Comparison of ENCODE assay signal across 8 cellular contexts in the genomic region with DNA sequence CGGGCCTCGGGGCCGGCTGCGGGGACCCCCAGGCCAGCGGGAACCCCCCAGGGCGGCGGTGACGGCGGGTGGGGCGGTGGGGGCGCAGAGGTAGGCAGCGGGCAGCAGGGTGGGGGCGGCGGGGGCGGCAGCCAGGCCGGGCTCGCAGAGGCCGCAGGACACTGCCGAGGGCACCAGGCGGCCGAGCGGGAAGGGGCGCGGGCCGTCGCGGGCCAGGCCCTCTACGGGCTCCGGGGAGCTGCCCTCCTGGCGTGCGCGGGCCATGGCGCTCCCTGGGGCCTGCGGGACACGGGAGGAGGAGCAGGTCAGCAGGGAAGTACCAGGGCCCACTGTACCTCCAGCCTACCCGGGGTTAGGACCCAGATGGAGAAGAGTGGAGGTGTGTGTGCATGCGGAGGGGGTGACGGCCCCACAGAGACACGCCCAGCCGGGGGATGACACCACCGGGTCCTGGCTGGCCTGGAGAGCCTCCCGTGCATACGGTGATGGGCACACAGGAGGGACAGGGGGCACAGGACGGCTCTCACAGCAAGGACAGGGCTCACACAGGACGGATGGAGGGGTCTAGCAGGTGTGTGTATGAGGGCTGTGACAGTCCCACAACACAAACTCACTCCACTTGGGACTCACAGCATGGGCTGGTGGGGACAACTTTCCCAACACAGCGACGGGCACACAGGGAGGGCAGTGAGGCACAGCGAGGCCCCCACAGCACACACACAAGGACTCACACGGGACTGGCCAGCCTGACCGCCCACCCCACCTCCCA. TPM values are rescaled to one million over a fixed set of nuclear protein-coding genes. Genes with fewer than 3 reads are reported as not detected.
A peak's percentile ranks its signal among the peaks of the same experiment; 100 is the strongest.
DNase-seq lines count a peak whose midpoint lies in the region; ATAC-seq and TF ChIP-seq lines count a peak whose summit lies in the region.

No MANE protein-coding gene starts in this region.

- intact Hi-C loops in transverse colon (cut with DNase I; ENCODE audit: low total_unique reads) = no loop called here

- TF ChIP-seq CTCF in lung (IDR thresholded peaks at IDR 0.05; ENCODE audit: control extremely low read depth, extremely low read depth) (no peak), transverse colon (IDR thresholded peaks at IDR 0.05) (no peak)

- H3K36me3 ChIP-seq in lung (ENCODE audit: control insufficient read depth in 2 of 2, insufficient read depth in 2 of 2, low read length in 2 of 2) (peaks cover 0 to 5% of the 10 kb centered on the region in 2 donors), transverse colon (no peaks in the 10 kb centered on the region)

- H3K27ac ChIP-seq in lung (ENCODE audit: low read depth in 1 of 2, low read length in 1 of 2) (peak overlapping the region; percentile 99), transverse colon (peak overlapping the region; percentile 97 to 100 (median 99))

- ATAC-seq in HG02798 (IDR thresholded peaks at IDR 0.05; ENCODE audit: poor library complexity, unreplicated experiment) = peak; percentile 1
- ATAC-seq in lung (ENCODE audit: insufficient read depth, low FRiP score) = no peak
- ATAC-seq in HG03159 (IDR thresholded peaks at IDR 0.05; ENCODE audit: unreplicated experiment) = no peak
- ATAC-seq in HG03432 (IDR thresholded peaks at IDR 0.05; ENCODE audit: unreplicated experiment) = no peak

- in situ Hi-C loops in transverse colon (cut with MboI; ENCODE audit: low pct_ligation_motif_present in 1 of 4, low pct_unique_long_range_greater_than_20kb in 1 of 4, low sequenced_read_pairs in 3 of 4) = no loop called here

- no peaks in the 10 kb centered on the region for H3K27me3 ChIP-seq in lung (ENCODE audit: control insufficient read depth, insufficient read depth)
- H3K27me3 ChIP-seq in transverse colon = no peaks in the 10 kb centered on the region

- H3K4me1 ChIP-seq in lung (ENCODE audit: control insufficient read depth in 2 of 2, insufficient read depth in 2 of 2, low read length in 2 of 2) (peaks cover 0 to 27% of the 10 kb centered on the region in 2 donors), transverse colon (peaks cover 12 to 65% (median 45%) of the 10 kb centered on the region in 4 donors)

- TF ChIP-seq EP300 in transverse colon (IDR thresholded peaks at IDR 0.05; ENCODE audit: low read depth) = no peak

- peak in 9 of 14 donors; percentile 36 to 76 (median 45) for DNase-seq in C1 segment of cervical spinal cord (lab: John Stamatoyannopoulos, UW)
- peak; percentile 30 for DNase-seq in T1000 (lab: John Stamatoyannopoulos, UW)
- peak; percentile 23 for DNase-seq in cerebellum (ENCODE audit: low spot score)
- no peak for DNase-seq in lung (ENCODE audit: low spot score)
- peak; percentile 74 for DNase-seq in transverse colon

- no peak for TF ChIP-seq POLR2A in transverse colon (IDR thresholded peaks at IDR 0.05)

- H3K9me3 ChIP-seq in lung (ENCODE audit: control insufficient read depth in 2 of 2, insufficient read depth in 1 of 2, low read length in 1 of 2) = no peaks in the 10 kb centered on the region
- H3K9me3 ChIP-seq in transverse colon = no peaks in the 10 kb centered on the region

- 5 to 9% methylated on average over 30 to 50 of the region's 50 CpGs for WGBS in lung, 2 donors
- 8% methylated on average over 25 of the region's 50 CpGs; no CpG with 5 or more reads in 1 of the 2 donors for WGBS in transverse colon (ENCODE audit: low coverage in 1 of 2), 2 donors

- H3K4me3 ChIP-seq in lung (peak overlapping the region; percentile 81), transverse colon (peak overlapping the region; percentile 36 to 96 (median 49))

RNA-seq across cellular contexts. Expression of gene BBC3, which starts 2.6 kb away (rescaled TPM):
- total RNA-seq in cerebellum = 2.2 TPM
- 10 to 100 TPM in 1 of 2 donors, 1 to 10 TPM in 1; 4.1 to 10.8 TPM for total RNA-seq in lung
- 10 to 100 TPM; 18.8 to 22.0 TPM for polyA plus RNA-seq in lung
- 10 to 100 TPM; 10.9 to 31.0 (median 14.4) TPM for total RNA-seq in transverse colon

RNA-seq across cellular contexts. Expression of gene CCDC9, which starts 28.0 kb away (rescaled TPM):
- 6.4 TPM for total RNA-seq in cerebellum
- total RNA-seq in lung = 10 to 100 TPM; 17.5 to 44.5 TPM
- 10 to 100 TPM; 30.0 to 39.1 TPM for polyA plus RNA-seq in lung
- 10 to 100 TPM; 20.9 to 27.5 (median 22.4) TPM for total RNA-seq in transverse colon

RNA-seq across cellular contexts. Expression of gene INAFM1, which starts 46.3 kb away (rescaled TPM):
- total RNA-seq in cerebellum (3.0 TPM), lung (10 to 100 TPM in 1 of 2 donors, 1 to 10 TPM in 1; 2.4 to 33.5 TPM), transverse colon (10 to 100 TPM in 2 of 4 donors, 1 to 10 TPM in 2; 7.2 to 17.2 (median 9.6) TPM)
- polyA plus RNA-seq in lung = 10 to 100 TPM; 12.0 to 12.1 TPM
